In the genomic region with DNA sequence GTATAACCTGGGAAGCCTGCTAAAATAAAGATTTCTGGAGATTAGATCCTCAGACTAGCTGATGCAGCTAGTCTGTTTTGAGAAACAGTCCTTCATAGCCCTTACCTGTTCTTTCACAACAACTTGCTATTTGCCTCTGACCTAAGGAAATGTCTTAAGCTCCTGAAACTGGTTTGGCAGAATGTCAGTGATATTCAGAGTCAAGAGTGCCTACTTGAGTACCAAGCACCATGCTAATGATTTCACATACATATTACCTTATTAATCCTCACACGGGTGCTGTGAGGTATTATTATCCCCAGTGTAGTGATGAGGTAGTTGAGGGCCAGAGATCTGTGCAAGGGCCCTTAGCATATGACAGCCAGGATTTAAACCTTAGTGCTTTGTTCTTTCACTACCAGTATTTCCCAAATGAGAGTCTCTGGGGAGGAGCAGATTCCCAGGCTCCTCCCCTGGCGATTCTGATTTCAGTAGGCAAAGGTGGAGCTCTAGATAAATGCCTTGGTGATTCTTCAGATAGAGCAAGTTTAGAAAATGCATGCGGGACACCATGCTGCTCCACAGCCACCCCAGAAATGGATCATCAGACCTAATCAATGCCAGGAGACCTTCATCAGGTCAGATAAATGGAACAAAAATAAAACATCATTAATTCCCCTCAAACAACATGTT, we compare ENCODE assay signal across 13 cellular contexts. TPM values are rescaled to one million over a fixed set of nuclear protein-coding genes. Genes with fewer than 3 reads are reported as not detected.
A peak's percentile ranks its signal among the peaks of the same experiment; 100 is the strongest.
DNase-seq lines count a peak whose midpoint lies in the region; ATAC-seq and TF ChIP-seq lines count a peak whose summit lies in the region.
"Had no signal": no experiment of that assay in that cellular context is flagged by ENCODE, and none has a peak within 500 bp of the region (broad histone marks: within the 10 kb centered on the region; RNA-seq: fewer than 3 reads in every experiment).

No MANE protein-coding gene starts in this region.

- H3K36me3 ChIP-seq in H7 (replicated peaks; ENCODE audit: control insufficient read depth, insufficient read depth, low read length): peaks cover 8% of the 10 kb centered on the region

- peaks cover 8% of the 10 kb centered on the region; the same call in 1 of the 2 replicates for H3K27me3 ChIP-seq in H7 (ENCODE audit: control insufficient read depth, insufficient read depth, low read length)
- no peaks in the 10 kb centered on the region for H3K27me3 ChIP-seq in foreskin keratinocyte

- DNase-seq in H7 (peak; percentile 53), NCI-H510A treated with DMSO at 0.1 percent for 48 hours (lab: John Stamatoyannopoulos, UW) (peak; percentile 72), foreskin keratinocyte (peak in 1 of 2 donors; percentile 68), retinal pigment epithelial cell (ENCODE audit: low read depth) (peak; percentile 66), midbrain (lab: John Stamatoyannopoulos, UW) (no peak), EL (no peak)
- no peak for DNase-seq in activated CD4-positive, alpha-beta T cell treated with anti-CD3 and anti-CD28 coated beads for 1 hour
- DNase-seq: activated CD4-positive, alpha-beta T cell treated with anti-CD3 and anti-CD28 coated beads, Interleukin-2, amount 10 ng/mL, durations not matched to agents 24 days and 14 days; activated T-cell treated with anti-CD3 and anti-CD28 coated beads, Interleukin-2, amount 50 U/mL, for 72 hours; C1 segment of cervical spinal cord; GOT3; stimulated activated CD4-positive, alpha-beta T cell treated with anti-CD3 and anti-CD28 coated beads, Interleukin-4, amount 100 ng/mL, for 1 hour had no signal

- peak overlapping the region; percentile 74 for H3K27ac ChIP-seq in foreskin keratinocyte

- H3K4me3 ChIP-seq in H7 (ENCODE audit: insufficient read depth, low read depth, low read length) (no peak overlapping the region), retinal pigment epithelial cell (ENCODE audit: low read length) (no peak overlapping the region)

- TF ChIP-seq CTCF in foreskin keratinocyte (conservative IDR thresholded peaks at IDR 0.05) (no peak), retinal pigment epithelial cell (conservative IDR thresholded peaks at IDR 0.05; ENCODE audit: low read depth, low read length) (no peak)

- ATAC-seq in foreskin keratinocyte: peak; percentile 36
- ATAC-seq in GM19455 (IDR thresholded peaks at IDR 0.05; ENCODE audit: unreplicated experiment): no peak
- ATAC-seq: activated T-cell treated with anti-CD3 and anti-CD28 coated beads, Interleukin-2, amount 50 U/mL, for 72 hours had no signal

- peaks cover 34% of the 10 kb centered on the region for H3K4me1 ChIP-seq in foreskin keratinocyte

RNA-seq across cellular contexts. Expression of a gene that starts 47.4 kb away (rescaled TPM):
- total RNA-seq in H7 (2014; rRNA removed; shearing (Covaris generic)): 0.14 and 0.22 TPM in 2 replicates
- total RNA-seq in foreskin keratinocyte: 0.61 and 0.74 TPM in 2 replicates
- 0.19 and 0.21 TPM in 2 replicates for polyA plus RNA-seq in foreskin keratinocyte
- total RNA-seq: activated CD4-positive, alpha-beta T cell treated with anti-CD3 and anti-CD28 coated beads, Interleukin-2, amount 10 ng/mL, durations not matched to agents 24 days and 14 days had no signal

Comparison
In these comparisons a context has a peak if more than half of its experiments do, and no peak if none do; other contexts are left out.
1. DNase-seq: peak in H7 (single experiment), NCI-H510A treated with DMSO at 0.1 percent for 48 hours (single experiment) and retinal pigment epithelial cell (single experiment); none in midbrain (single experiment), EL (single experiment) and activated CD4-positive, alpha-beta T cell treated with anti-CD3 and anti-CD28 coated beads for 1 hour (single experiment).